1 cellular context compared by ENCODE assay signal in genomic region chr18:3624818-3625716, GRCh38.
TF ChIP-seq lines count a peak whose summit lies in the region.

No MANE protein-coding gene starts in this region.

TF ChIP-seq in IMR-90, 13 proteins besides CTCF, POLR2A, EP300 and RAD21 (continued from another document):
- no peak for TF ChIP-seq ELK1 (IDR thresholded peaks at IDR 0.05; ENCODE audit: borderline replicate concordance, low read depth, low read length)
- no peak; the same call in 1 of the 2 replicates for TF ChIP-seq CHD1 (IDR thresholded peaks at IDR 0.05; ENCODE audit: low read depth, low read length)
- peak; percentile 14; the same call in 1 of the 2 replicates for TF ChIP-seq SMC3 (IDR thresholded peaks at IDR 0.05; ENCODE audit: low read depth, low read length)
- TF ChIP-seq RCOR1 (IDR thresholded peaks at IDR 0.05; ENCODE audit: insufficient replicate concordance, low read length) = no peak
- no peak for TF ChIP-seq MAZ (IDR thresholded peaks at IDR 0.05; ENCODE audit: borderline replicate concordance, low read depth, low read length)
- TF ChIP-seq RFX5 (IDR thresholded peaks at IDR 0.05; ENCODE audit: low read depth, low read length) = no peak
